1 cellular context compared by ENCODE assay signal in the genomic region with DNA sequence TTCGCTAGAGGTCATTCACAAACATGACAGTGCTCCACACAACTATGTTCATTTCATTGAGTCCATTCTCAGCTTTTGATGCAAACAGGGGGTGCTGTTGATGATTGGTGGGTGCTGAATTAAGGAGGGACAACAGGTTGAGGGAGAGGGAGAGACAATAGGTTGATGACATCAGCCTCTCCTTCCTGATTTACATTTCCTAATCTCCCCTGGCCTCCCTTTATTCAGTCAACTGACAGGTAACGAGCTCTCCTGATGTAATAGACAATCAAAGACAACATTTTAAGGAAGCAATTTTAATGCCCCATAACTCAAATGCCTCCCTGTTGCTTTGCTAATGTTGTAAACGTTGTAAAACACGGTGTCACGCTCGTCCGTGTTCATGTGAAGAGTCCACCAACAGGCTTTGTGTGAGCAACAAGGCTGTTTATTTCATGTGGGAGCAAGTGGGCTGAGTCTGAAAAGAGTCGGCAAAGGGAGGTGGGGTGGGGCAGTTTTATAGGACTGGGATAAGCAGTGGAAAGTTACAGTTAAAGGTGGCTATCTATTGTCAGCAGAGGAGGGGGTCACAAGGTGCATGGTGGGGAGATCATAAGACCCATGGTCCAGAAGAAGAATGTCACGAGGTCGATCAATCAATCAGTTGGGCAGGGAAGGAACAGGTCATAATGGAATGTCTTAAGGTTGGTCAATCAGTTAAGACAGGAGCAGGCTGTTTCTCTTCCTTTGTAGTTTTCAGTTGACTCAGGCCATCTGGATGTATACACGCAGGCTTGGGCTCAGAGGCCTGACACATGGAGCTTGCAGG.
A peak's percentile ranks its signal among the peaks of the same experiment; 100 is the strongest.
TF ChIP-seq lines count a peak whose summit lies in the region.

No MANE protein-coding gene starts in this region.

TF ChIP-seq in K562, 482 proteins besides CTCF, POLR2A, EP300 and RAD21 (continued from another document and continues in another):
- TF ChIP-seq, protein P1, sequence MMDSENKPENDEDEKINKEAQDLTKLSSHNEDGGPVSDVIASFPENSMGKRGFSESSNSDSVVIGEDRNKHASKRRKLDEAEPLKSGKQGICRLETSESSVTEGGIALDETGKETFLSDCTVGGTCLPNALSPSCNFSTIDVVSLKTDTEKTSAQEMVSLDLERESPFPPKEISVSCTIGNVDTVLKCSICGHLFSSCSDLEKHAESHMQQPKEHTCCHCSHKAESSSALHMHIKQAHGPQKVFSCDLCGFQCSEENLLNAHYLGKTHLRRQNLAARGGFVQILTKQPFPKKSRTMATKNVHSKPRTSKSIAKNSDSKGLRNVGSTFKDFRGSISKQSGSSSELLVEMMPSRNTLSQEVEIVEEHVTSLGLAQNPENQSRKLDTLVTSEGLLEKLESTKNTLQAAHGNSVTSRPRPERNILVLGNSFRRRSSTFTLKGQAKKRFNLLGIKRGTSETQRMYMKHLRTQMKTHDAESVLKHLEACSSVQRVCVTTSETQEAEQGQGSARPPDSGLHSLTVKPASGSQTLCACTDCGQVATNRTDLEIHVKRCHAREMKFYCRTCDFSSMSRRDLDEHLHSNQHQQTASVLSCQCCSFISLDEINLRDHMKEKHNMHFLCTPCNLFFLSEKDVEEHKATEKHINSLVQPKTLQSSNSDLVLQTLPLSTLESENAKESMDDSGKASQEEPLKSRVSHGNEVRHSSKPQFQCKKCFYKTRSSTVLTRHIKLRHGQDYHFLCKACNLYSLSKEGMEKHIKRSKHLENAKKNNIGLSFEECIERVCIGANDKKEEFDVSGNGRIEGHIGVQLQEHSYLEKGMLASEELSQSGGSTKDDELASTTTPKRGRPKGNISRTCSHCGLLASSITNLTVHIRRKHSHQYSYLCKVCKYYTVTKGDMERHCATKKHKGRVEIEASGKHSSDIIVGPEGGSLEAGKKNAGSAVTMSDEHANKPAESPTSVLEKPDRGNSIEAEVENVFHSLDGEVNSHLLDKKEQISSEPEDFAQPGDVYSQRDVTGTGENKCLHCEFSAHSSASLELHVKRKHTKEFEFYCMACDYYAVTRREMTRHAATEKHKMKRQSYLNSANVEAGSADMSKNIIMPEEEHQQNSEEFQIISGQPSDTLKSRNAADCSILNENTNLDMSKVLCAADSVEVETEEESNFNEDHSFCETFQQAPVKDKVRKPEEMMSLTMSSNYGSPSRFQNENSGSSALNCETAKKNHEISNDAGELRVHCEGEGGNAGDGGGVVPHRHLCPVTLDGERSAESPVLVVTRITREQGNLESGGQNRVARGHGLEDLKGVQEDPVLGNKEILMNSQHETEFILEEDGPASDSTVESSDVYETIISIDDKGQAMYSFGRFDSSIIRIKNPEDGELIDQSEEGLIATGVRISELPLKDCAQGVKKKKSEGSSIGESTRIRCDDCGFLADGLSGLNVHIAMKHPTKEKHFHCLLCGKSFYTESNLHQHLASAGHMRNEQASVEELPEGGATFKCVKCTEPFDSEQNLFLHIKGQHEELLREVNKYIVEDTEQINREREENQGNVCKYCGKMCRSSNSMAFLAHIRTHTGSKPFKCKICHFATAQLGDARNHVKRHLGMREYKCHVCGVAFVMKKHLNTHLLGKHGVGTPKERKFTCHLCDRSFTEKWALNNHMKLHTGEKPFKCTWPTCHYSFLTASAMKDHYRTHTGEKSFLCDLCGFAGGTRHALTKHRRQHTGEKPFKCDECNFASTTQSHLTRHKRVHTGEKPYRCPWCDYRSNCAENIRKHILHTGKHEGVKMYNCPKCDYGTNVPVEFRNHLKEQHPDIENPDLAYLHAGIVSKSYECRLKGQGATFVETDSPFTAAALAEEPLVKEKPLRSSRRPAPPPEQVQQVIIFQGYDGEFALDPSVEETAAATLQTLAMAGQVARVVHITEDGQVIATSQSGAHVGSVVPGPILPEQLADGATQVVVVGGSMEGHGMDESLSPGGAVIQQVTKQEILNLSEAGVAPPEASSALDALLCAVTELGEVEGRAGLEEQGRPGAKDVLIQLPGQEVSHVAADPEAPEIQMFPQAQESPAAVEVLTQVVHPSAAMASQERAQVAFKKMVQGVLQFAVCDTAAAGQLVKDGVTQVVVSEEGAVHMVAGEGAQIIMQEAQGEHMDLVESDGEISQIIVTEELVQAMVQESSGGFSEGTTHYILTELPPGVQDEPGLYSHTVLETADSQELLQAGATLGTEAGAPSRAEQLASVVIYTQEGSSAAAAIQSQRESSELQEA (IDR thresholded peaks at IDR 0.05; ENCODE audit: low read depth), result no peak
- TF ChIP-seq ZNF23 (CRISPR knock-in tag; IDR thresholded peaks at IDR 0.05), result no peak
- TF ChIP-seq MYC (IDR thresholded peaks at IDR 0.05; ENCODE audit: low read depth, low read length), result no peak
- TF ChIP-seq MYC (CRISPR knock-in tag; IDR thresholded peaks at IDR 0.05; ENCODE audit: borderline replicate concordance, low read depth), result no peak
- peak; percentile 34; the same call in 1 of the 2 replicates for TF ChIP-seq HSF4 (CRISPR knock-in tag; IDR thresholded peaks at IDR 0.05; ENCODE audit: borderline replicate concordance)
- no peak for TF ChIP-seq ZNF766 (CRISPR knock-in tag; conservative IDR thresholded peaks at IDR 0.05)
- no peak for TF ChIP-seq CBX5 (IDR thresholded peaks at IDR 0.05; ENCODE audit: borderline replicate concordance, low read depth)
- TF ChIP-seq ZNF282 (CRISPR knock-in tag; IDR thresholded peaks at IDR 0.05), result no peak
- TF ChIP-seq MTA1 (IDR thresholded peaks at IDR 0.05; ENCODE audit: borderline replicate concordance), result peak; percentile 52; the same call in 1 of the 2 replicates
- peak; percentile 85 for TF ChIP-seq EHMT2 (IDR thresholded peaks at IDR 0.05)
- no peak for TF ChIP-seq MCM3 (IDR thresholded peaks at IDR 0.05)
- no peak for TF ChIP-seq HNRNPL (IDR thresholded peaks at IDR 0.05; ENCODE audit: low read depth, low read length)
- TF ChIP-seq POLR3A (IDR thresholded peaks at IDR 0.05; ENCODE audit: borderline replicate concordance, extremely low read depth, insufficient read depth, insufficient read length), result no peak
- peak; percentile 89 for TF ChIP-seq CBFA2T3 (IDR thresholded peaks at IDR 0.05)
- peak; percentile 55; the same call in 1 of the 2 replicates for TF ChIP-seq HDGF (IDR thresholded peaks at IDR 0.05)
- no peak for TF ChIP-seq PBX2 (CRISPR knock-in tag; IDR thresholded peaks at IDR 0.05; ENCODE audit: low read depth)
- peak; percentile 90 for TF ChIP-seq PBX2 (tag; conservative IDR thresholded peaks at IDR 0.05; ENCODE audit: low read depth)
- TF ChIP-seq ELF4 (CRISPR knock-in tag; IDR thresholded peaks at IDR 0.05), result no peak
- no peak for TF ChIP-seq TBL1XR1 (IDR thresholded peaks at IDR 0.05; ENCODE audit: low read length in 2 of 2)
- no peak for TF ChIP-seq ZNF57 (CRISPR knock-in tag; IDR thresholded peaks at IDR 0.05)
- TF ChIP-seq GTF2A2 (tag; IDR thresholded peaks at IDR 0.05), result no peak
- no peak for TF ChIP-seq ETV1 (tag; conservative IDR thresholded peaks at IDR 0.05; ENCODE audit: low read depth)
- peak; percentile 58; the same call in 1 of the 2 replicates for TF ChIP-seq NBN (IDR thresholded peaks at IDR 0.05; ENCODE audit: low read depth)
- TF ChIP-seq ZNF77 (CRISPR knock-in tag; IDR thresholded peaks at IDR 0.05), result no peak
- peak; percentile 74 for TF ChIP-seq NCOA1 (IDR thresholded peaks at IDR 0.05; ENCODE audit: low read depth)
- no peak for TF ChIP-seq SFPQ (IDR thresholded peaks at IDR 0.05; ENCODE audit: low read depth, low read length)
- no peak; the same call in 1 of the 2 replicates for TF ChIP-seq CTBP1 (IDR thresholded peaks at IDR 0.05; ENCODE audit: borderline replicate concordance)
- no peak; the same call in 1 of the 2 replicates for TF ChIP-seq CEBPB (tag; IDR thresholded peaks at IDR 0.05)
- no peak for TF ChIP-seq JUNB (CRISPR knock-in tag; conservative IDR thresholded peaks at IDR 0.05)
- TF ChIP-seq, protein P2, sequence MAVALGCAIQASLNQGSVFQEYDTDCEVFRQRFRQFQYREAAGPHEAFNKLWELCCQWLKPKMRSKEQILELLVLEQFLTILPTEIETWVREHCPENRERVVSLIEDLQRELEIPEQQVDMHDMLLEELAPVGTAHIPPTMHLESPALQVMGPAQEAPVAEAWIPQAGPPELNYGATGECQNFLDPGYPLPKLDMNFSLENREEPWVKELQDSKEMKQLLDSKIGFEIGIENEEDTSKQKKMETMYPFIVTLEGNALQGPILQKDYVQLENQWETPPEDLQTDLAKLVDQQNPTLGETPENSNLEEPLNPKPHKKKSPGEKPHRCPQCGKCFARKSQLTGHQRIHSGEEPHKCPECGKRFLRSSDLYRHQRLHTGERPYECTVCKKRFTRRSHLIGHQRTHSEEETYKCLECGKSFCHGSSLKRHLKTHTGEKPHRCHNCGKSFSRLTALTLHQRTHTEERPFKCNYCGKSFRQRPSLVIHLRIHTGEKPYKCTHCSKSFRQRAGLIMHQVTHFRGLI (CRISPR knock-in tag; IDR thresholded peaks at IDR 0.05), result no peak
- no peak for TF ChIP-seq AFF4 (CRISPR knock-in tag; IDR thresholded peaks at IDR 0.05)
- TF ChIP-seq MYNN (IDR thresholded peaks at IDR 0.05), result no peak
- TF ChIP-seq MYNN (CRISPR knock-in tag; IDR thresholded peaks at IDR 0.05), result no peak
- no peak for TF ChIP-seq SAFB (IDR thresholded peaks at IDR 0.05; ENCODE audit: borderline replicate concordance, low read depth, low read length)
- TF ChIP-seq EWSR1 (IDR thresholded peaks at IDR 0.05; ENCODE audit: borderline replicate concordance, low read depth, partially characterized antibody), result no peak
- no peak for TF ChIP-seq CSDE1 (IDR thresholded peaks at IDR 0.05)
- 0 out of 2 replicates have a peak, but pooled peaks have one; percentile 7 for TF ChIP-seq ZNF431 (CRISPR knock-in tag; IDR thresholded peaks at IDR 0.05)
- TF ChIP-seq ZBTB33 (CRISPR knock-in tag; IDR thresholded peaks at IDR 0.05), result no peak
- no peak for TF ChIP-seq NR3C1 (CRISPR knock-in tag; IDR thresholded peaks at IDR 0.05)
- no peak for TF ChIP-seq ZNF134 (CRISPR knock-in tag; conservative IDR thresholded peaks at IDR 0.05)
- TF ChIP-seq SLC30A9 (CRISPR knock-in tag; IDR thresholded peaks at IDR 0.05), result no peak
- TF ChIP-seq HLTF (IDR thresholded peaks at IDR 0.05), result no peak
